In the genomic region with DNA sequence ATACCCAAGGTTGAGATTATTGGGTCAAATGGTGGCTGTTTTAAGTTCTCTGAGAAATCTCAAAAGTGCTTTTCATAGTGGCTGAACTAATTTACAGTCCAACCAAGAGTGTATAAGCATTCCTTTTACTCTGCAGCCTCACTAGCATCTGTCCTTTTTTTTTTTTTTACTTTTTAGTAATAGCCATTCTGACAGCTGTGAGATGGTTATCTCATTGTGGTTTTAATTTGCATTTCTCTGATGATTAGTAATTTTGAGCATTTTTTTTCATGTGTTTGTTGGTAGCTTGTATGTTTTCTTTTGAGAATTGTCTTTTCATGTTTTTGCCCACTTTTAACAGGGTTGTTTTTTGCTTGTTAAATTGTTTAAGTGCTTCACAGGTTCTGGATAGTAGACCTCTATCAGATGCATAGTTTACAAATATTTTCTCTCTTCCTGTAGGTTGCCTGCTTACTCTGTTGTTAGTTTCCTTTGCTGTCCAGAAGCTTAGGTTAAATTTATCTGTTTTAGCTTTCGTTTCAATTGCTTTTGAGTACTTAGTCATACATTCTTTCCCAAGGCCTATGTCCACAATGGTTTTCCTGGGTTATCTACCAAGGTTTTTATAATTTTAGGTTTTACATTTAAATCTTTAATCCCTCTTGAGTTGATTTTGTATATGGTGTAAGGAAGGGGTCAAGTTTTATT, we compare ENCODE assay signal across 19 cellular contexts.
A peak's percentile ranks its signal among the peaks of the same experiment; 100 is the strongest.
DNase-seq lines count a peak whose midpoint lies in the region; ATAC-seq and TF ChIP-seq lines count a peak whose summit lies in the region.
"Had no signal": no experiment of that assay in that cellular context is flagged by ENCODE, and none has a peak within 500 bp of the region (broad histone marks: within the 10 kb centered on the region; RNA-seq: fewer than 3 reads in every experiment).

No MANE protein-coding gene starts in this region.

- peak overlapping the region; percentile 38; the same call in 1 of the 2 replicates for H3K27ac ChIP-seq in KMS-11
- H3K27ac ChIP-seq in Karpas-422 (ENCODE audit: low read length): no peak overlapping the region
- H3K27ac ChIP-seq: body of pancreas, esophagus muscularis mucosa had no signal

- H3K4me3 ChIP-seq in KMS-11 (IDR thresholded peaks at IDR 0.05; ENCODE audit: insufficient read depth, low read depth, low read length) (no peak overlapping the region), Karpas-422 (ENCODE audit: low read length) (no peak overlapping the region)
- H3K4me3 ChIP-seq: body of pancreas, esophagus muscularis mucosa had no signal

- H3K4me1 ChIP-seq in KMS-11 (ENCODE audit: low read depth, poor library complexity, severe bottlenecking) (peaks cover 8% of the 10 kb centered on the region), Karpas-422 (ENCODE audit: low read length) (peaks cover 3% of the 10 kb centered on the region; the same call in 1 of the 2 replicates)
- H3K4me1 ChIP-seq: body of pancreas, esophagus muscularis mucosa had no signal

- H3K4me2 ChIP-seq in KMS-11 (peak overlapping the region; percentile 29; the same call in 1 of the 2 replicates), Karpas-422 (ENCODE audit: low read depth, low read length, poor library complexity, severe bottlenecking) (no peak overlapping the region)

- H3K9ac ChIP-seq in KMS-11 (no peak overlapping the region), Karpas-422 (ENCODE audit: low read length) (no peak overlapping the region)

- peak; percentile 55 for ATAC-seq in GM18907 (IDR thresholded peaks at IDR 0.05; ENCODE audit: unreplicated experiment)
- ATAC-seq in HG02623 (IDR thresholded peaks at IDR 0.05; ENCODE audit: unreplicated experiment): peak; percentile 65
- ATAC-seq: activated CD4-positive, alpha-beta T cell treated with anti-CD3 and anti-CD28 coated beads for 36 hours; activated CD8-positive, alpha-beta memory T cell treated with anti-CD3 and anti-CD28 coated beads, Interleukin-2, amount 10 ng/mL, durations not matched to agents 7 days and 5 days; body of pancreas; T-cell had no signal

- no peaks in the 10 kb centered on the region for H3K27me3 ChIP-seq in KMS-11 (ENCODE audit: insufficient read depth, low read depth)
- H3K27me3 ChIP-seq in Karpas-422 (ENCODE audit: low read length): no peaks in the 10 kb centered on the region
- H3K27me3 ChIP-seq: body of pancreas, esophagus muscularis mucosa had no signal

- no peaks in the 10 kb centered on the region for H4K20me1 ChIP-seq in KMS-11 (ENCODE audit: insufficient read depth)
- no peaks in the 10 kb centered on the region for H4K20me1 ChIP-seq in Karpas-422 (ENCODE audit: insufficient read depth, low read depth, low read length)

- no peak for TF ChIP-seq CTCF in KMS-11 (conservative IDR thresholded peaks at IDR 0.05; ENCODE audit: low read depth, low read length)

- H2AFZ ChIP-seq in KMS-11 (ENCODE audit: low read depth) (no peak overlapping the region; the same call in 1 of the 2 replicates), Karpas-422 (ENCODE audit: low read length) (no peak overlapping the region)

- no peaks in the 10 kb centered on the region for H3K9me2 ChIP-seq in Karpas-422 (replicated peaks; ENCODE audit: insufficient read depth, low read length)

- H3K36me3 ChIP-seq in KMS-11 (ENCODE audit: insufficient read depth) (no peaks in the 10 kb centered on the region), Karpas-422 (ENCODE audit: insufficient read depth, low read length) (no peaks in the 10 kb centered on the region)
- H3K36me3 ChIP-seq: esophagus muscularis mucosa had no signal

- H3K9me3 ChIP-seq in Karpas-422 (ENCODE audit: low read length): peaks cover 60% of the 10 kb centered on the region
- H3K9me3 ChIP-seq: body of pancreas had no signal

- H3K79me2 ChIP-seq in KMS-11 (ENCODE audit: insufficient read depth, low read depth) (no peaks in the 10 kb centered on the region), Karpas-422 (ENCODE audit: low read length) (no peaks in the 10 kb centered on the region)

- peak; percentile 40 for DNase-seq in DMS53 (lab: John Stamatoyannopoulos, UW)
- DNase-seq in Karpas-422: no peak
- DNase-seq in C1 segment of cervical spinal cord (lab: John Stamatoyannopoulos, UW): no peak
- DNase-seq in NCI-H345 treated with DMSO at 0.1 percent for 48 hours (lab: John Stamatoyannopoulos, UW; ENCODE audit: unreplicated experiment): no peak
- DNase-seq in NCI-H146 (lab: John Stamatoyannopoulos, UW): no peak
- DNase-seq: 8988T; activated CD4-positive, alpha-beta T cell treated with anti-CD3 and anti-CD28 coated beads for 36 hours; activated CD8-positive, alpha-beta memory T cell treated with anti-CD3 and anti-CD28 coated beads, Interleukin-2, amount 10 ng/mL, durations not matched to agents 7 days and 5 days; body of pancreas; effector CD8-positive, alpha-beta T cell; HFFc6; NCI-H1417 treated with DMSO at 0.1 percent for 48 hours; NCI-H748 treated with DMSO at 0.1 percent for 48 hours; Right ventricle myocardium superior; T-cell had no signal
